9 cellular contexts compared by ENCODE assay signal in the genomic region with DNA sequence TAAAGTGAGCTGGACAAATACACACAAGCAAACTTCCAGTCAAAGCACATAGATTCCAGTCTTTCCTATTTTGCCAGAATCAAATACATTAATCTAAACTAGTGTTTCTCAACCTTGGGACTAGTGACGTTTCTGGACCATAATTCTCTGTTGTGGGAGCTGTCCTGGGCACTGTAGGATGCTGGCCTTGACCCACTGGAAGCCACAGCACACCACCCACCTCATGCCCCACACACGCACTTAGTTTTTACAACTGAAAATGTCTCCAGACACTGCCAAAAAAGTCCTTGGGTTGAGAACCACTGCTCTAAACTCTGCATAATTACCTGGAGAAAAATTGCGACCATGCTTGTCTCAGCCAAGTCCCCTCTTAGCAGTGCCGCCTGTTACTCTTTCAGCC. TPM values are rescaled to one million over a fixed set of nuclear protein-coding genes. Genes with fewer than 3 reads are reported as not detected.
"Had no signal": no experiment of that assay in that cellular context is flagged by ENCODE, and none has a peak within 500 bp of the region (broad histone marks: within the 10 kb centered on the region; RNA-seq: fewer than 3 reads in every experiment).

No MANE protein-coding gene starts in this region.

- DNase-seq: IMR-90, KBM-7, KG1 had no signal

- H3K4me3 ChIP-seq: K562 had no signal

- H3K27ac ChIP-seq: HL-60, KMS-11 had no signal

- ATAC-seq: HepG2, K562 had no signal

RNA-seq across cellular contexts. Expression of gene MAP3K15, which starts 57.6 kb away (rescaled TPM):
- total RNA-seq: HT-29 had no signal
- polyA plus RNA-seq: IgD-negative memory B cell had no signal
